ENCODE assay signal across 30 cellular contexts in genomic region chr12:93807354-93807753, GRCh38.
"Had no signal": no experiment of that assay in that cellular context is flagged by ENCODE, and none has a peak within 500 bp of the region (broad histone marks: within the 10 kb centered on the region; RNA-seq: fewer than 3 reads in every experiment).

No MANE protein-coding gene starts in this region.

- H2AFZ ChIP-seq: hepatocyte had no signal

- DNase-seq: dermis blood vessel endothelial cell; effector memory CD4-positive, alpha-beta T cell; foreskin keratinocyte; heart left ventricle; kidney; left cardiac atrium; left lung; mesendoderm; midbrain; naive thymus-derived CD4-positive, alpha-beta T cell; pancreas; stimulated activated CD4-positive, alpha-beta T cell treated with anti-CD3 and anti-CD28 coated beads, Interleukin-2, amount 100 ng/mL, for 24 hours; stimulated activated CD4-positive, alpha-beta T cell treated with anti-CD3 and anti-CD28 coated beads, Interleukin-4, amount 100 ng/mL, for 24 hours; stimulated activated naive CD4-positive, alpha-beta T cell treated with Interleukin-2 at 50 U/mL for 16 hours; stomach; substantia nigra; testis; tibial artery; upper lobe of left lung had no signal

- H3K9me3 ChIP-seq: esophagus muscularis mucosa, gastroesophageal sphincter, heart left ventricle, left lung, neutrophil, pancreas, right atrium auricular region, stomach, testis, tibial artery, upper lobe of left lung had no signal

- H3K9me3 Mint-ChIP-seq: naive thymus-derived CD4-positive, alpha-beta T cell; neural crest cell; stimulated activated effector memory CD8-positive, alpha-beta T cell treated with anti-CD3 and anti-CD28 coated beads, Interleukin-12 subunit alpha, Interleukin-12 subunit beta, amount 100 ng/mL, for 72 hours had no signal

- H3K27ac Mint-ChIP-seq: stimulated activated effector memory CD8-positive, alpha-beta T cell treated with anti-CD3 and anti-CD28 coated beads, Interleukin-12 subunit alpha, Interleukin-12 subunit beta, amount 100 ng/mL, for 72 hours had no signal

- FAIRE-seq: endothelial cell of umbilical vein, kidney, pancreas, urothelium cell line had no signal

- H3K27me3 Mint-ChIP-seq: naive thymus-derived CD4-positive, alpha-beta T cell had no signal

- H3K4me3 Mint-ChIP-seq: naive thymus-derived CD4-positive, alpha-beta T cell; neural crest cell; stimulated activated effector memory CD8-positive, alpha-beta T cell treated with anti-CD3 and anti-CD28 coated beads, Interleukin-12 subunit alpha, Interleukin-12 subunit beta, amount 100 ng/mL, for 72 hours had no signal

- H3K27me3 ChIP-seq: esophagus muscularis mucosa, foreskin keratinocyte, gastroesophageal sphincter, heart left ventricle, hepatocyte, left lung, neutrophil, pancreas, right atrium auricular region, stomach, testis, tibial artery, upper lobe of left lung had no signal

- H3K4me2 ChIP-seq: hepatocyte had no signal

- H3K4me3 ChIP-seq: coronary artery, esophagus muscularis mucosa, gastroesophageal sphincter, heart left ventricle, hepatocyte, left lung, pancreas, right atrium auricular region, stomach, testis, tibial artery, upper lobe of left lung had no signal

- H3K36me3 Mint-ChIP-seq: stimulated activated effector memory CD8-positive, alpha-beta T cell treated with anti-CD3 and anti-CD28 coated beads, Interleukin-12 subunit alpha, Interleukin-12 subunit beta, amount 100 ng/mL, for 72 hours had no signal

- H3K27ac ChIP-seq: foreskin keratinocyte, hepatocyte, left lung, neutrophil, pancreas, right atrium auricular region, testis, tibial artery, upper lobe of left lung had no signal

- ATAC-seq: foreskin keratinocyte; gastroesophageal sphincter; heart left ventricle; left cardiac atrium; left lung; naive thymus-derived CD4-positive, alpha-beta T cell; pancreas; sciatic nerve; stimulated activated effector memory CD8-positive, alpha-beta T cell treated with anti-CD3 and anti-CD28 coated beads, Interleukin-12 subunit alpha, Interleukin-12 subunit beta, amount 100 ng/mL, for 72 hours had no signal

- H3K36me3 ChIP-seq: esophagus muscularis mucosa, gastroesophageal sphincter, heart left ventricle, left lung, neutrophil, pancreas, right atrium auricular region, stomach, tibial artery, upper lobe of left lung had no signal

- H3K79me2 ChIP-seq: hepatocyte had no signal
